Comparison of ENCODE assay signal across 14 cellular contexts in the genomic region with DNA sequence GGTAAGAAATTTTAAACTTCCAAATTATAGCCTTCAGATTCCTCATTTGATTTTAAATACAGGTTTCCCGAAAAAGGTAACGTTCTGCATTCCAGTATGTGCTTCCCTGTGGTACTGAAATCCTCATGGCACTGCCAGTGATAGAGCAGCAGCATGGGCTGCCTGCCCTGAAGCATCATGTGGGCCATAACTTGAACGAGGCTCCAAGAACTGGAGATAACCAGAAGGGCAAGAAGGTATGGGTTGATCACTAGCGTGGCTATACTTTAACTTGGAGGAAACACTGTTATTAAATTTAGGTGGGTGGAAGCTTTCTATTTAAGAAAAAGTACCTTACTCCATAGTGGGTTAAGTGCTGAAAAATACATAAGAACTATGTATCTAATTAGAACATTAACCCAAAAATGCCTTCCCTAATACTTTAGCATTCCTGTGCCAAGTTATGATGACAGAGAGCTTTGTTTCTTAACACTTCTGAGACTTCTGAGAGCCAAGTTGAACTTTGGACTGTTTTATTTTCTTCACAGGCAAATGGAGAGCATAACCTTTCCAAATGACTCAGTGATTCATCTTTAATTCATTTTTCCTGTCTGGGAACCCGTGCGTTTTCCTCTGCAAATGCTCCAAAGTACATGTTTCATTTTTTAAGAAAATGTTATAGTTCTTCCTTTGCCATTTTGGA.
DNase-seq lines count a peak whose midpoint lies in the region; ATAC-seq and TF ChIP-seq lines count a peak whose summit lies in the region.
"Had no signal": no experiment of that assay in that cellular context is flagged by ENCODE, and none has a peak within 500 bp of the region (broad histone marks: within the 10 kb centered on the region; RNA-seq: fewer than 3 reads in every experiment).

No MANE protein-coding gene starts in this region.

- H3K27me3 Mint-ChIP-seq in nephron progenitor cell (ENCODE audit: low read depth, poor library complexity), result no peaks in the 10 kb centered on the region
- H3K27me3 Mint-ChIP-seq: central memory CD8-positive, alpha-beta T cell had no signal

- no peaks in the 10 kb centered on the region for H3K9me3 ChIP-seq in A673 (ENCODE audit: low read depth, low read length, poor library complexity, severe bottlenecking)
- no peaks in the 10 kb centered on the region for H3K9me3 ChIP-seq in mucosa of descending colon
- H3K9me3 ChIP-seq: heart left ventricle, Peyer's patch, sigmoid colon had no signal

- ATAC-seq in mucosa of descending colon, result peak; percentile 79
- no peak for ATAC-seq in GM18517 (IDR thresholded peaks at IDR 0.05; ENCODE audit: unreplicated experiment)

- no peak overlapping the region for H3K27ac Mint-ChIP-seq in nephron progenitor cell

- no peaks in the 10 kb centered on the region for H3K36me3 ChIP-seq in A673 (ENCODE audit: insufficient read depth, low read length, poor library complexity, severe bottlenecking)
- no peaks in the 10 kb centered on the region for H3K36me3 ChIP-seq in mucosa of descending colon (ENCODE audit: low read depth)
- H3K36me3 ChIP-seq: heart left ventricle, Peyer's patch, sigmoid colon had no signal

- POLR2A ChIA-PET in A673 (lab: Charles Lee; ENCODE audit: low non-redundant PET), result no interaction called here

- no peaks in the 10 kb centered on the region for H3K27me3 ChIP-seq in A673 (replicated peaks; ENCODE audit: insufficient read depth, low read depth, low read length, poor library complexity)
- H3K27me3 ChIP-seq: heart left ventricle, Peyer's patch, sigmoid colon had no signal

- CTCF ChIA-PET in A673 (lab: Charles Lee), result interaction anchor here (0.6 kb wide), 1 partner anchor 137 kb away, joined by 3 read pairs; no protein-coding TSS in a partner anchor

- no peak overlapping the region for H3K4me3 Mint-ChIP-seq in nephron progenitor cell
- H3K4me3 Mint-ChIP-seq: central memory CD8-positive, alpha-beta T cell had no signal

- H3K27ac ChIP-seq in A673 (ENCODE audit: low read depth, low read length, poor library complexity, severe bottlenecking), result no peak overlapping the region
- H3K27ac ChIP-seq: KMS-11 had no signal

- no peak overlapping the region for H3K4me3 ChIP-seq in A673 (ENCODE audit: low read depth, low read length, poor library complexity, severe bottlenecking)
- no peak overlapping the region for H3K4me3 ChIP-seq in mucosa of descending colon
- H3K4me3 ChIP-seq: heart left ventricle, Peyer's patch, sigmoid colon had no signal

- no peaks in the 10 kb centered on the region for H3K36me3 Mint-ChIP-seq in nephron progenitor cell (ENCODE audit: low read depth)

- peaks cover under 1% of the 10 kb centered on the region for H3K4me1 ChIP-seq in A673 (ENCODE audit: insufficient read depth, low read length, poor library complexity, severe bottlenecking)
- peaks cover 32% of the 10 kb centered on the region for H3K4me1 ChIP-seq in mucosa of descending colon (ENCODE audit: low read depth)

- BruUV-seq in A673 (replicated peaks; lab: Mats Ljungman, UMichigan), result no TSS peak

- TF ChIP-seq CTCF in A673 (conservative IDR thresholded peaks at IDR 0.05; ENCODE audit: low read depth, low read length) (no peak), mucosa of descending colon (IDR thresholded peaks at IDR 0.05) (no peak), GM10266 (IDR thresholded peaks at IDR 0.05; ENCODE audit: control insufficient read depth, insufficient read depth, low read depth, missing control alignments) (no peak), nephron progenitor cell (IDR thresholded peaks at IDR 0.05) (no peak)

- no peaks in the 10 kb centered on the region for H3K9me3 Mint-ChIP-seq in nephron progenitor cell
- H3K9me3 Mint-ChIP-seq: central memory CD8-positive, alpha-beta T cell had no signal

- intact Hi-C loops in A673 (cut with micrococcal nuclease; ENCODE audit: unreplicated experiment), result no loop called here
- intact Hi-C loops in mucosa of descending colon (cut with DNase I, micrococcal nuclease), result loop anchor here in 1 of 2 donors (10.0 kb wide), 1 partner anchor 45 kb away; no protein-coding TSS in a partner anchor

- DNase-seq in A673 (ENCODE audit: low spot score), result peak; percentile 45
- peak; percentile 55 for DNase-seq in NCI-H226
- DNase-seq in dermis blood vessel endothelial cell, result peak; percentile 84
- no peak for DNase-seq in mucosa of descending colon
- DNase-seq in GM10266 (ENCODE audit: extremely low spot score), result no peak
- no peak for DNase-seq in NCI-H1092 treated with DMSO at 0.1 percent for 48 hours (lab: John Stamatoyannopoulos, UW)
- DNase-seq in nephron progenitor cell, result no peak
- DNase-seq: activated T-cell treated with anti-CD3 and anti-CD28 coated beads for 4 hours, heart left ventricle, Peyer's patch, sigmoid colon had no signal

- H3K4me1 Mint-ChIP-seq in nephron progenitor cell, result peaks cover 9% of the 10 kb centered on the region
- H3K4me1 Mint-ChIP-seq: central memory CD8-positive, alpha-beta T cell had no signal

Comparison
In these comparisons a context has a peak if more than half of its experiments do, and no peak if none do; other contexts are left out.
1. DNase-seq: peak in A673 (single experiment), NCI-H226 (single experiment) and dermis blood vessel endothelial cell (single experiment); none in mucosa of descending colon (0 of 3), GM10266 (single experiment), NCI-H1092 treated with DMSO at 0.1 percent for 48 hours (single experiment) and nephron progenitor cell (single experiment).